ENCODE assay signal across 22 cellular contexts in genomic region chrX:31656013-31656412, GRCh38.
A peak's percentile ranks its signal among the peaks of the same experiment; 100 is the strongest.
DNase-seq lines count a peak whose midpoint lies in the region; ATAC-seq and TF ChIP-seq lines count a peak whose summit lies in the region.
"Had no signal": no experiment of that assay in that cellular context is flagged by ENCODE, and none has a peak within 500 bp of the region (broad histone marks: within the 10 kb centered on the region; RNA-seq: fewer than 3 reads in every experiment).

No MANE protein-coding gene starts in this region.

- no peaks in the 10 kb centered on the region for H3K27me3 Mint-ChIP-seq in dendritic cell treated with granulocyte-macrophage colony-stimulating factor and Interleukin-4, amounts not matched to agents 40 ng/mL and 50 ng/mL, for 4 days
- no peaks in the 10 kb centered on the region for H3K27me3 Mint-ChIP-seq in activated CD8-positive, alpha-beta T cell treated with anti-CD3 and anti-CD28 coated beads for 36 hours
- H3K27me3 Mint-ChIP-seq: activated CD4-positive, alpha-beta T cell treated with anti-CD3 and anti-CD28 coated beads, Interleukin-2, amount 10 ng/mL, durations not matched to agents 24 days and 14 days; CD4-positive, alpha-beta T cell had no signal

- no peak overlapping the region for H2AFZ ChIP-seq in mesenchymal stem cell (ENCODE audit: low read depth, low read length)
- H2AFZ ChIP-seq: neural progenitor cell had no signal

- no peak overlapping the region for H3K27ac ChIP-seq in mesenchymal stem cell (ENCODE audit: low read length, poor library complexity, severe bottlenecking)
- H3K27ac ChIP-seq: colonic mucosa, neural progenitor cell, psoas muscle had no signal

- H2BK120ac ChIP-seq in mesenchymal stem cell (ENCODE audit: low read depth, low read length) = no peak overlapping the region

- no peak overlapping the region for H3K14ac ChIP-seq in mesenchymal stem cell (ENCODE audit: low read length in 2 of 2)

- H2AK5ac ChIP-seq in mesenchymal stem cell (ENCODE audit: low read length, severe bottlenecking) = no peak overlapping the region

- no peak overlapping the region for H2BK12ac ChIP-seq in mesenchymal stem cell (ENCODE audit: low read length in 2 of 2)

- no peak overlapping the region for H3K4ac ChIP-seq in mesenchymal stem cell (ENCODE audit: low read depth in 1 of 2, low read length in 2 of 2)

- no peak overlapping the region for H3K4me3 ChIP-seq in mesenchymal stem cell (ENCODE audit: insufficient read depth in 1 of 2, low read depth in 1 of 2, low read length in 2 of 2)
- H3K4me3 ChIP-seq: colonic mucosa, neural progenitor cell, psoas muscle had no signal

- H2BK15ac ChIP-seq in mesenchymal stem cell (ENCODE audit: low read depth, poor library complexity, severe bottlenecking) = no peak overlapping the region

- TF ChIP-seq CTCF in activated CD8-positive, alpha-beta T cell treated with anti-CD3 and anti-CD28 coated beads for 36 hours (IDR thresholded peaks at IDR 0.05) = no peak

- H3K4me2 ChIP-seq in mesenchymal stem cell (ENCODE audit: low read length, poor library complexity, severe bottlenecking) = no peak overlapping the region
- H3K4me2 ChIP-seq: neural progenitor cell had no signal

- CTCF ChIA-PET in activated CD8-positive, alpha-beta T cell treated with anti-CD3 and anti-CD28 coated beads for 36 hours (lab: Charles Lee) = interaction anchor here (0.8 to 3.3 kb wide), 2 partner anchors 10 to 617 kb away, joined by 4 to 15 read pairs; no protein-coding TSS in a partner anchor

- H3K79me1 ChIP-seq in mesenchymal stem cell (replicated peaks; ENCODE audit: low read length, poor library complexity, severe bottlenecking) = no peaks in the 10 kb centered on the region

- H3K9me3 ChIP-seq in mesenchymal stem cell (ENCODE audit: control insufficient read depth, low read length) = no peaks in the 10 kb centered on the region
- H3K9me3 ChIP-seq: colonic mucosa, psoas muscle had no signal

- H2BK5ac ChIP-seq in mesenchymal stem cell (ENCODE audit: low read depth, low read length, poor library complexity, severe bottlenecking) = no peak overlapping the region

- ATAC-seq in HG02571 (IDR thresholded peaks at IDR 0.05; ENCODE audit: unreplicated experiment) = no peak
- ATAC-seq in HG03521 (IDR thresholded peaks at IDR 0.05; ENCODE audit: unreplicated experiment) = no peak
- ATAC-seq in SK-N-SH treated with all-trans-retinoic acid at 6 μM for 48 hours = no peak; the same call in 2 of the 3 replicates
- no peak for ATAC-seq in activated CD8-positive, alpha-beta T cell treated with anti-CD3 and anti-CD28 coated beads for 36 hours
- ATAC-seq: psoas muscle had no signal

- H4K8ac ChIP-seq in mesenchymal stem cell (ENCODE audit: low read length) = no peak overlapping the region

- peaks cover 21% of the 10 kb centered on the region for H3K4me1 Mint-ChIP-seq in dendritic cell treated with granulocyte-macrophage colony-stimulating factor and Interleukin-4, amounts not matched to agents 40 ng/mL and 50 ng/mL, for 4 days (ENCODE audit: low read depth)
- H3K4me1 Mint-ChIP-seq in activated CD8-positive, alpha-beta T cell treated with anti-CD3 and anti-CD28 coated beads for 36 hours (ENCODE audit: low read depth) = no peaks in the 10 kb centered on the region
- H3K4me1 Mint-ChIP-seq: activated CD4-positive, alpha-beta T cell treated with anti-CD3 and anti-CD28 coated beads, Interleukin-2, amount 10 ng/mL, durations not matched to agents 24 days and 14 days had no signal

- H4K91ac ChIP-seq in mesenchymal stem cell (ENCODE audit: low read length) = no peak overlapping the region

- H3K27me3 ChIP-seq in mesenchymal stem cell (ENCODE audit: control insufficient read depth in 1 of 2, insufficient read depth in 1 of 2, low read length in 2 of 2) = peaks cover 0 to 9% of the 10 kb centered on the region in 2 experiments
- H3K27me3 ChIP-seq: colonic mucosa, neural progenitor cell had no signal

- H3K4me3 Mint-ChIP-seq in dendritic cell treated with granulocyte-macrophage colony-stimulating factor and Interleukin-4, amounts not matched to agents 40 ng/mL and 50 ng/mL, for 4 days = no peak overlapping the region
- no peak overlapping the region for H3K4me3 Mint-ChIP-seq in activated CD8-positive, alpha-beta T cell treated with anti-CD3 and anti-CD28 coated beads for 36 hours
- H3K4me3 Mint-ChIP-seq: activated CD4-positive, alpha-beta T cell treated with anti-CD3 and anti-CD28 coated beads, Interleukin-2, amount 10 ng/mL, durations not matched to agents 24 days and 14 days; CD4-positive, alpha-beta T cell; neural progenitor cell had no signal

- H3K36me3 ChIP-seq in mesenchymal stem cell (ENCODE audit: control insufficient read depth in 1 of 2, insufficient read depth in 2 of 2, low read depth in 1 of 2, low read length in 2 of 2) = no peaks in the 10 kb centered on the region
- H3K36me3 ChIP-seq: colonic mucosa, neural progenitor cell had no signal

- no peak overlapping the region for H3K18ac ChIP-seq in mesenchymal stem cell (ENCODE audit: low read depth in 1 of 2, low read length in 2 of 2)

- no peak overlapping the region for H3K9ac ChIP-seq in mesenchymal stem cell (ENCODE audit: low read length)
- H3K9ac ChIP-seq: neural progenitor cell had no signal

- no peaks in the 10 kb centered on the region for H3K4me1 ChIP-seq in mesenchymal stem cell (ENCODE audit: control insufficient read depth, insufficient read depth, low read depth, low read length)
- H3K4me1 ChIP-seq: colonic mucosa, neural progenitor cell, psoas muscle had no signal

- intact Hi-C loops in dendritic cell treated with granulocyte-macrophage colony-stimulating factor and Interleukin-4, amounts not matched to agents 40 ng/mL and 50 ng/mL, for 4 days (cut with micrococcal nuclease) = loop anchor here (5.0 kb wide), 1 partner anchor 444 kb away; no protein-coding TSS in a partner anchor
- intact Hi-C loops in activated CD8-positive, alpha-beta T cell treated with anti-CD3 and anti-CD28 coated beads for 36 hours (cut with micrococcal nuclease) = loop anchor here (5.0 kb wide), 1 partner anchor 619 kb away; no protein-coding TSS in a partner anchor

- no peak overlapping the region for H3K23ac ChIP-seq in mesenchymal stem cell (ENCODE audit: low read length in 2 of 2)

- peak overlapping the region; percentile 37 for H3K27ac Mint-ChIP-seq in dendritic cell treated with granulocyte-macrophage colony-stimulating factor and Interleukin-4, amounts not matched to agents 40 ng/mL and 50 ng/mL, for 4 days
- H3K27ac Mint-ChIP-seq in activated CD8-positive, alpha-beta T cell treated with anti-CD3 and anti-CD28 coated beads for 36 hours = no peak overlapping the region
- H3K27ac Mint-ChIP-seq: activated CD4-positive, alpha-beta T cell treated with anti-CD3 and anti-CD28 coated beads, Interleukin-2, amount 10 ng/mL, durations not matched to agents 24 days and 14 days; CD4-positive, alpha-beta T cell; neural progenitor cell had no signal

- peaks cover 7% of the 10 kb centered on the region for H3K36me3 Mint-ChIP-seq in dendritic cell treated with granulocyte-macrophage colony-stimulating factor and Interleukin-4, amounts not matched to agents 40 ng/mL and 50 ng/mL, for 4 days (ENCODE audit: low read depth)
- H3K36me3 Mint-ChIP-seq in activated CD8-positive, alpha-beta T cell treated with anti-CD3 and anti-CD28 coated beads for 36 hours (ENCODE audit: low read depth) = no peaks in the 10 kb centered on the region

- POLR2A ChIA-PET in activated CD8-positive, alpha-beta T cell treated with anti-CD3 and anti-CD28 coated beads for 36 hours (lab: Charles Lee) = no interaction called here

- H3K9me3 Mint-ChIP-seq in dendritic cell treated with granulocyte-macrophage colony-stimulating factor and Interleukin-4, amounts not matched to agents 40 ng/mL and 50 ng/mL, for 4 days = peaks cover 16% of the 10 kb centered on the region
- no peaks in the 10 kb centered on the region for H3K9me3 Mint-ChIP-seq in activated CD8-positive, alpha-beta T cell treated with anti-CD3 and anti-CD28 coated beads for 36 hours
- H3K9me3 Mint-ChIP-seq: activated CD4-positive, alpha-beta T cell treated with anti-CD3 and anti-CD28 coated beads, Interleukin-2, amount 10 ng/mL, durations not matched to agents 24 days and 14 days; CD4-positive, alpha-beta T cell had no signal

- DNase-seq in CD1c-positive myeloid dendritic cell (ENCODE audit: extremely low spot score) (peak; percentile 11), NCI-H226 (peak; percentile 37), mesenchymal stem cell (peak; percentile 3)
- DNase-seq in activated CD8-positive, alpha-beta T cell treated with anti-CD3 and anti-CD28 coated beads for 36 hours = no peak
- DNase-seq: ACHN; activated CD4-positive, alpha-beta T cell treated with anti-CD3 and anti-CD28 coated beads, Interleukin-2, amount 10 ng/mL, durations not matched to agents 24 days and 14 days; activated CD8-positive, alpha-beta memory T cell treated with anti-CD3 and anti-CD28 coated beads, Interleukin-2, amount 50 U/mL, for 48 hours; activated gamma-delta T cell; amygdala; CD4-positive, alpha-beta T cell; colonic mucosa; DMS153; glutamatergic neuron; Karpas-422; NCI-H1105; NCI-H526; psoas muscle had no signal

TF ChIP-seq in SK-N-SH treated with all-trans-retinoic acid at 6 μM for 48 hours, 23 proteins besides CTCF, POLR2A, EP300 and RAD21:
- TF ChIP-seq PATZ1 (CRISPR knock-in tag; IDR thresholded peaks at IDR 0.05; ENCODE audit: borderline replicate concordance) = no peak
- TF ChIP-seq ZNF565 (CRISPR knock-in tag; conservative IDR thresholded peaks at IDR 0.05; ENCODE audit: low read depth) = no peak
- no peak for TF ChIP-seq RARB (CRISPR knock-in tag; IDR thresholded peaks at IDR 0.05)
TF ChIP-seq in SK-N-SH treated with all-trans-retinoic acid at 6 μM for 48 hours: peak in this region for 0.
